ENCODE assay signal across 8 cellular contexts in genomic region chr20:63434599-63435378, GRCh38. TPM values are rescaled to one million over a fixed set of nuclear protein-coding genes. Genes with fewer than 3 reads are reported as not detected.
DNase-seq lines count a peak whose midpoint lies in the region; ATAC-seq and TF ChIP-seq lines count a peak whose summit lies in the region.

No MANE protein-coding gene starts in this region.

- peaks cover 10% of the 10 kb centered on the region for H3K4me1 Mint-ChIP-seq in activated naive CD8-positive, alpha-beta T cell (ENCODE audit: low read depth)

- H3K27ac ChIP-seq in SU-DHL-6 (ENCODE audit: low read depth, low read length) (no peak overlapping the region), heart left ventricle (peak overlapping the region in 2 of 12 donors; percentile 51 to 64)

- peaks cover 0 to 7% (median 0%) of the 10 kb centered on the region in 12 donors for H3K4me1 ChIP-seq in heart left ventricle

- intact Hi-C loops in heart left ventricle (cut with DNase I): no loop called here

- H2AFZ ChIP-seq in SU-DHL-6 (ENCODE audit: low read depth, low read length, severe bottlenecking): no peak overlapping the region

- ATAC-seq in heart left ventricle: peak in 2 of 4 donors; percentile 57 to 61
- ATAC-seq in GM18909 (IDR thresholded peaks at IDR 0.05; ENCODE audit: poor library complexity, unreplicated experiment): no peak
- no peak for ATAC-seq in HG02840 (IDR thresholded peaks at IDR 0.05; ENCODE audit: low FRiP score, unreplicated experiment)

- 39 to 49% (median 42%) methylated on average over 32 to 33 of the region's 33 CpGs for WGBS in heart left ventricle, 4 donors

- no peaks in the 10 kb centered on the region for H3K36me3 ChIP-seq in SU-DHL-6 (ENCODE audit: low read length)
- H3K36me3 ChIP-seq in heart left ventricle: no peaks in the 10 kb centered on the region

- H3K4me3 ChIP-seq in LNCaP clone FGC (ENCODE audit: low read depth, low read length) (no peak overlapping the region), SU-DHL-6 (ENCODE audit: insufficient read depth, low read length, poor library complexity, severe bottlenecking) (no peak overlapping the region), heart left ventricle (peak overlapping the region in 2 of 12 donors; percentile 7 to 21), retinal pigment epithelial cell (ENCODE audit: low read length) (no peak overlapping the region)

- no peak overlapping the region for H3K4me2 ChIP-seq in SU-DHL-6 (ENCODE audit: low read depth, low read length, poor library complexity, severe bottlenecking)

- DNase-seq in G401 (ENCODE audit: low spot score): peak; percentile 92
- DNase-seq in LNCaP clone FGC (ENCODE audit: low read depth): peak; percentile 42
- DNase-seq in heart left ventricle: peak in 4 of 5 donors; percentile 30 to 69 (median 55)
- peak; percentile 13 for DNase-seq in retinal pigment epithelial cell (ENCODE audit: low read depth)

- peak overlapping the region; percentile 76 for H3K27ac Mint-ChIP-seq in activated naive CD8-positive, alpha-beta T cell

- no peaks in the 10 kb centered on the region for H3K9me3 Mint-ChIP-seq in activated naive CD8-positive, alpha-beta T cell (ENCODE audit: low read depth)

- no peaks in the 10 kb centered on the region for H3K9me2 ChIP-seq in SU-DHL-6 (replicated peaks; ENCODE audit: insufficient read depth, low read length)

- H3K79me2 ChIP-seq in SU-DHL-6 (ENCODE audit: insufficient read depth, low read length): no peaks in the 10 kb centered on the region

- in situ Hi-C loops in G401 (cut with HindIII; ENCODE audit: low sequenced_read_pairs): no loop called here

- peak overlapping the region; percentile 65 for H3K4me3 Mint-ChIP-seq in activated naive CD8-positive, alpha-beta T cell

- TF ChIP-seq POLR2A in heart left ventricle (IDR thresholded peaks at IDR 0.05): no peak

- no peaks in the 10 kb centered on the region for H4K20me1 ChIP-seq in SU-DHL-6 (ENCODE audit: low read depth, low read length)

- H3K36me3 Mint-ChIP-seq in activated naive CD8-positive, alpha-beta T cell: no peaks in the 10 kb centered on the region

- TF ChIP-seq CTCF in LNCaP clone FGC (IDR thresholded peaks at IDR 0.05; ENCODE audit: control insufficient read depth, extremely low read depth, insufficient read depth): peak; percentile 81
- TF ChIP-seq CTCF in SU-DHL-6 (IDR thresholded peaks at IDR 0.05; ENCODE audit: insufficient read depth, low read length, poor library complexity, severe bottlenecking): peak; percentile 37
- TF ChIP-seq CTCF in heart left ventricle (IDR thresholded peaks at IDR 0.05): peak; percentile 59 to 93 (median 74)
- TF ChIP-seq CTCF in retinal pigment epithelial cell (conservative IDR thresholded peaks at IDR 0.05; ENCODE audit: low read depth, low read length): peak; percentile 77

- no peaks in the 10 kb centered on the region for H3F3A ChIP-seq in SU-DHL-6 (ENCODE audit: insufficient read depth)

- H3K27me3 ChIP-seq in SU-DHL-6 (ENCODE audit: low read length) (no peaks in the 10 kb centered on the region), heart left ventricle (peaks cover 0 to 9% (median 0%) of the 10 kb centered on the region in 9 donors)

- peaks cover 1% of the 10 kb centered on the region for H3K27me3 Mint-ChIP-seq in activated naive CD8-positive, alpha-beta T cell

- H3K9ac ChIP-seq in SU-DHL-6 (ENCODE audit: low read length): no peak overlapping the region

- H3K9me3 ChIP-seq in SU-DHL-6 (ENCODE audit: insufficient read depth, low read length) (no peaks in the 10 kb centered on the region), heart left ventricle (no peaks in the 10 kb centered on the region)

RNA-seq across cellular contexts. Expression of gene KCNQ2, which starts 37.7 kb away (rescaled TPM):
- 133 and 160 TPM in 2 replicates for total RNA-seq in G401 (2014; rRNA removed; shearing (Covaris generic))
- 1 to 10 TPM in 2 of 9 donors, under 1 TPM in 2, not detected in 5; 0.06 to 2.6 (median 0.65) TPM for total RNA-seq in heart left ventricle
- not detected for polyA plus RNA-seq in heart left ventricle

Comparison
In these comparisons a context has a peak if more than half of its experiments do, and no peak if none do; other contexts are left out.
1. DNase-seq: peak in every context shown above with its lines; median percentile 92 in G401; 55 in heart left ventricle; 42 in LNCaP clone FGC; 13 in retinal pigment epithelial cell.
2. RNA of gene KCNQ2, which starts 37.7 kb away (total RNA-seq): 133 to 160 TPM in G401; 0.06 to 2.6 TPM in heart left ventricle; every median in the first group is over 10 times any median in the second.
3. Peak in every context shown above with its lines, with median percentiles within 50 percentile points of each other: CTCF ChIP-seq.